In the genomic region with DNA sequence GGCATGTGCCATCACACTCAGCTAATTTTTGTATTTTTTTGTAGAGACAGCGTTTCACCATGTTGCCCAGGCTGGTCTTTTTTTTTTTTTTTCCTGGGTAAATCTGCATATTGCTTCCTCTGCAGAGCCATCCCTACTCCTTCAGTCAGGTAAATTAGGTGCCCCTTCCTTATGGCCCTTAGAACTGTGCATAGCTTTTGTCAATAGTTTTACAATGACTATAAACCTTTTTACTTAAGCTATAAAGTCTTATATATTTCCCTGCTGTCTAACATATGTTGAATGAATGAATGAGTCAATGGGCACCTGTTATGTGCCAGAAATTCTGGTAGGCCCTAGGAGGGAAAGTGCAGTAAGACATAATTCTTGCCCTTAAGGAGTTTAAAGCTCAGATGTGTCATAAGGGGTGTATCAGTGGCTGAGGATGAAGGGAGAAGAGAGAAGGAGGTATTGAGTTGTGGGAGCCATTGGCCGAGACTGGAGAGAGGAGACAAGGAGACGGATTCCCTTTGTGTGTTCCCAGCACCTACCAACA, we compare ENCODE assay signal across 28 cellular contexts.
"Had no signal": no experiment of that assay in that cellular context is flagged by ENCODE, and none has a peak within 500 bp of the region (broad histone marks: within the 10 kb centered on the region; RNA-seq: fewer than 3 reads in every experiment).

No MANE protein-coding gene starts in this region.

- H3K36me3 ChIP-seq: left ventricle myocardium inferior, ovary, prostate gland, stomach, thyroid gland, upper lobe of right lung, uterus had no signal

- H3K4me3 Mint-ChIP-seq: immature natural killer cell; memory B cell; naive B cell; natural killer cell; stimulated activated naive B cell treated with anti-CD40 and anti-IgM and Interleukin-4, amounts not matched to agents 10 μg/mL and 1 μg/mL and 100 μg/mL, for 72 hours had no signal

- H3K4me3 ChIP-seq: left ventricle myocardium inferior, ovary, prostate gland, skin epidermis, stomach, testis, thyroid gland, upper lobe of right lung, uterus had no signal

- H3K4me1 Mint-ChIP-seq: memory B cell, natural killer cell had no signal

- H3K9me3 Mint-ChIP-seq: memory B cell; naive B cell; natural killer cell; stimulated activated naive B cell treated with anti-CD40 and anti-IgM and Interleukin-4, amounts not matched to agents 10 μg/mL and 1 μg/mL and 100 μg/mL, for 72 hours had no signal

- FAIRE-seq: islet of Langerhans had no signal

- H3K27me3 ChIP-seq: ovary, testis, thyroid gland, uterus had no signal

- H3K36me3 Mint-ChIP-seq: immature natural killer cell; memory B cell; naive B cell; natural killer cell; stimulated activated naive B cell treated with anti-CD40 and anti-IgM and Interleukin-4, amounts not matched to agents 10 μg/mL and 1 μg/mL and 100 μg/mL, for 72 hours had no signal

- H3K27ac Mint-ChIP-seq: immature natural killer cell; memory B cell; naive B cell; natural killer cell; stimulated activated naive B cell treated with anti-CD40 and anti-IgM and Interleukin-4, amounts not matched to agents 10 μg/mL and 1 μg/mL and 100 μg/mL, for 72 hours had no signal

- H3K4me1 ChIP-seq: left ventricle myocardium inferior, prostate gland, testis, thyroid gland, upper lobe of right lung, uterus had no signal

- H3K9me3 ChIP-seq: left ventricle myocardium inferior, ovary, prostate gland, stomach, testis, thyroid gland, upper lobe of right lung, uterus had no signal

- ATAC-seq: natural killer cell; right cardiac atrium; sciatic nerve; stimulated activated naive B cell treated with anti-CD40 and anti-IgM and Interleukin-4, amounts not matched to agents 10 μg/mL and 1 μg/mL and 100 μg/mL, for 72 hours; stimulated activated naive CD8-positive, alpha-beta T cell treated with anti-CD3 and anti-CD28 coated beads, Interleukin-15, Interleukin-2, amounts not matched to agents 100 U/mL and 50 U/mL, for 24 hours; upper lobe of right lung had no signal

- H3K27ac ChIP-seq: left ventricle myocardium inferior, ovary, prostate gland, skin epidermis, stomach, testis, thyroid gland, upper lobe of right lung, uterus had no signal

- DNase-seq: hypothalamus; immature natural killer cell; kidney; left ventricle myocardium inferior; midbrain; naive B cell; natural killer cell; ovary; posterior cingulate gyrus; retina; right cardiac atrium; stimulated activated CD4-positive, alpha-beta T cell treated with anti-CD3 and anti-CD28 coated beads, Interleukin-12 subunit alpha, Interleukin-12 subunit beta, amount 100 ng/mL, for 4 hours; stimulated activated CD4-positive, alpha-beta T cell treated with anti-CD3 and anti-CD28 coated beads, Interleukin-15, amount 100 ng/mL, for 24 hours; stimulated activated CD4-positive, alpha-beta T cell treated with anti-CD3 and anti-CD28 coated beads, Interleukin-2, amount 100 ng/mL, for 24 hours; stimulated activated CD4-positive, alpha-beta T cell treated with anti-CD3 and anti-CD28 coated beads, Interleukin-4, amount 100 ng/mL, for 1 hour; stimulated activated naive B cell treated with anti-CD40 and anti-IgM and Interleukin-4, amounts not matched to agents 10 μg/mL and 1 μg/mL and 100 μg/mL, for 72 hours; stimulated activated naive CD8-positive, alpha-beta T cell treated with anti-CD3 and anti-CD28 coated beads, Interleukin-15, Interleukin-2, amounts not matched to agents 100 U/mL and 50 U/mL, for 24 hours; stomach; testis; thyroid gland; trophoblast cell; upper lobe of right lung; uterus had no signal
